In genomic region chr10:8045728-8046494, GRCh38 we compare ENCODE assay signal across 11 cellular contexts. TPM values are rescaled to one million over a fixed set of nuclear protein-coding genes. Genes with fewer than 3 reads are reported as not detected.
DNase-seq lines count a peak whose midpoint lies in the region; ATAC-seq and TF ChIP-seq lines count a peak whose summit lies in the region.
"Had no signal": no experiment of that assay in that cellular context is flagged by ENCODE, and none has a peak within 500 bp of the region (broad histone marks: within the 10 kb centered on the region; RNA-seq: fewer than 3 reads in every experiment).

No MANE protein-coding gene starts in this region.

- H3K27me3 ChIP-seq in cardiac muscle cell (peaks cover 100% of the 10 kb centered on the region), lower lobe of right lung (ENCODE audit: low read depth) (peaks cover 100% of the 10 kb centered on the region)

- H3K27ac ChIP-seq in cardiac muscle cell (no peak overlapping the region), lower lobe of right lung (no peak overlapping the region), urinary bladder (ENCODE audit: low read depth) (no peak overlapping the region)
- H3K27ac ChIP-seq: BLaER1 had no signal

- TF ChIP-seq CTCF in cardiac muscle cell (IDR thresholded peaks at IDR 0.05; ENCODE audit: low read depth, low read length) (no peak), lower lobe of right lung (IDR thresholded peaks at IDR 0.05) (no peak)

- intact Hi-C loops in Right ventricle myocardium inferior (cut with DNase I) = no loop called here
- intact Hi-C loops in lower lobe of right lung (cut with DNase I) = no loop called here

- no peaks in the 10 kb centered on the region for H3K4me1 ChIP-seq in cardiac muscle cell (ENCODE audit: low read depth)
- H3K4me1 ChIP-seq in lower lobe of right lung = peaks cover 42% of the 10 kb centered on the region
- peaks cover 3% of the 10 kb centered on the region for H3K4me1 ChIP-seq in urinary bladder (ENCODE audit: insufficient read depth)

- DNase-seq in cardiac muscle cell (ENCODE audit: low read depth in 1 of 2, low spot score in 1 of 2) (no peak), Right ventricle myocardium inferior (ENCODE audit: missing footprints) (no peak), lower lobe of right lung (no peak), KG1 (lab: John Stamatoyannopoulos, UW) (no peak), T1000 (lab: John Stamatoyannopoulos, UW) (no peak)
- peak; percentile 39 to 43 for DNase-seq in activated T-cell treated with anti-CD3 and anti-CD28 coated beads, Interleukin-2, amount 50 U/mL, for 48 hours
- no peak for DNase-seq in NK-92 treated with Interleukin-12 subunit alpha and Interleukin-12 subunit beta, amount 100 ng/mL, for 24 hours (lab: John Stamatoyannopoulos, UW)
- DNase-seq: NCI-H1694, occipital lobe had no signal

- 5% methylated on average over 17 of the region's 17 CpGs for WGBS in urinary bladder

- H3K36me3 ChIP-seq in cardiac muscle cell = no peaks in the 10 kb centered on the region
- no peaks in the 10 kb centered on the region for H3K36me3 ChIP-seq in lower lobe of right lung
- H3K36me3 ChIP-seq in urinary bladder (ENCODE audit: insufficient read depth) = no peaks in the 10 kb centered on the region
- H3K36me3 ChIP-seq: BLaER1 had no signal

- ATAC-seq in Right ventricle myocardium inferior (no peak), lower lobe of right lung (no peak)

- H3K9me3 ChIP-seq in cardiac muscle cell (ENCODE audit: low read depth) = no peaks in the 10 kb centered on the region
- H3K9me3 ChIP-seq in lower lobe of right lung = no peaks in the 10 kb centered on the region

- H3K4me3 ChIP-seq in cardiac muscle cell (peak overlapping the region; percentile 23), lower lobe of right lung (peak overlapping the region; percentile 37), urinary bladder (ENCODE audit: low read depth, low read length) (peak overlapping the region; percentile 23)
- H3K4me3 ChIP-seq: BLaER1 had no signal

RNA-seq across cellular contexts. Expression of gene GATA3, which starts 8.6 kb away (rescaled TPM):
- total RNA-seq in cardiac muscle cell (2.1 and 3.4 TPM in 2 replicates), Right ventricle myocardium inferior (1.3 TPM), lower lobe of right lung (4.6 TPM), urinary bladder (10.6 TPM)
- polyA plus RNA-seq in cardiac muscle cell (4.4 and 11.4 TPM in 2 replicates), urinary bladder (17.9 TPM)
- total RNA-seq: occipital lobe had no signal

Comparison
In these comparisons a context has a peak if more than half of its experiments do, and no peak if none do; other contexts are left out.
1. DNase-seq: peak in activated T-cell treated with anti-CD3 and anti-CD28 coated beads, Interleukin-2, amount 50 U/mL, for 48 hours (2 of 2); none in cardiac muscle cell (0 of 2), Right ventricle myocardium inferior (single experiment), lower lobe of right lung (single experiment), KG1 (single experiment), T1000 (single experiment) and NK-92 treated with Interleukin-12 subunit alpha and Interleukin-12 subunit beta, amount 100 ng/mL, for 24 hours (single experiment).
2. Peak in every context shown above with its lines, with median percentiles within 50 percentile points of each other: H3K4me3 ChIP-seq.